8 cellular contexts compared by ENCODE assay signal in the genomic region with DNA sequence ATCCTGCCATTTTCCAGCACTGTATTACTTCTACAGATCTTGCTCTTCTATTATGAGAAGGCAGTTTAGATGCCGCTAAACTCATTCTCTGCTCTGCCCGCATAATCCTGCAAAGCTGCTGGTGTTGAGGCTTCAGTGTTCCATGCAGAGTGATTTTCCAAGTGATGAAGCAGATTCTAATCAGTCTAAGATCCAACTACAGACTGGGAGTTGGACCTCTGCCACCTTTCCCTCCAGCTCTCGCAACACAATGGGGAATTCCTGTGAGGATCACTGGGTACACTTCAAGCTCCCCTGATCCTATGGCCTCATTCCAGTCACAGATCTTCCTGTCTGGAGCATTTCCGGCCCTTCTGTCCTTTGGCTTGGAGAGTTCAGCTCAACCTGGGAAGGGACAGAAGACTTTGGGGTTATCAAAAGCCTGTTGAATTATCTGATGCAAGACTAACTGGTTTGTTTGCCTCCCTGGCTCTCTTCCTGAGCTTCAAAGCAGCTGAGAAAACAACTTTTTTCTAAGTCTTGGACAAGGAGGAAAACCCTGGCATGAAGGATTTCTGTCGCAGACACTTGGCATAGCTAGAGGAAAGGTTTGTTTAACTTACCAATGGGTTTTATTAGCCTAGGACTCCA.
DNase-seq lines count a peak whose midpoint lies in the region; ATAC-seq and TF ChIP-seq lines count a peak whose summit lies in the region.

No MANE protein-coding gene starts in this region.

- CTCF ChIA-PET in HEK293T (lab: Yijun Ruan, JAX), result no interaction called here

- H3K9me3 ChIP-seq in tibial artery, result peaks cover 0 to 10% (median 0%) of the 10 kb centered on the region in 3 donors

- H3K4me3 ChIP-seq in astrocyte of the cerebellum (ENCODE audit: low read depth, low read length) (no peak overlapping the region), tibial artery (no peak overlapping the region)

- in situ Hi-C loops in astrocyte of the cerebellum (cut with HindIII; ENCODE audit: low sequenced_read_pairs), result no loop called here

- intact Hi-C loops in left colon (cut with DNase I, micrococcal nuclease), result no loop called here
- intact Hi-C loops in tibial artery (cut with DNase I; ENCODE audit: low total_unique reads), result no loop called here

- H3K4me3 Mint-ChIP-seq in stimulated activated naive CD8-positive, alpha-beta T cell treated with anti-CD3 and anti-CD28 coated beads, Interleukin-15, amount 100 ng/mL, for 72 hours, result no peak overlapping the region

- H3K27ac Mint-ChIP-seq in stimulated activated naive CD8-positive, alpha-beta T cell treated with anti-CD3 and anti-CD28 coated beads, Interleukin-15, amount 100 ng/mL, for 72 hours, result peak overlapping the region in 1 of 2 donors; percentile 43

- peaks cover 14 to 23% of the 10 kb centered on the region in 2 donors for H3K9me3 Mint-ChIP-seq in stimulated activated naive CD8-positive, alpha-beta T cell treated with anti-CD3 and anti-CD28 coated beads, Interleukin-15, amount 100 ng/mL, for 72 hours

- no peaks in the 10 kb centered on the region for H3K27me3 Mint-ChIP-seq in stimulated activated naive CD8-positive, alpha-beta T cell treated with anti-CD3 and anti-CD28 coated beads, Interleukin-15, amount 100 ng/mL, for 72 hours

- POLR2A ChIA-PET in HEK293T (lab: Yijun Ruan, JAX), result no interaction called here

- H3K27ac ChIP-seq in tibial artery, result peak overlapping the region; percentile 82 to 86

- H3K4me1 ChIP-seq in tibial artery, result peaks cover 0 to 36% (median 26%) of the 10 kb centered on the region in 4 donors

- peak; percentile 82 for DNase-seq in HT1080 (ENCODE audit: low read depth)
- peak; percentile 70 for DNase-seq in astrocyte of the cerebellum (ENCODE audit: low read depth)
- DNase-seq in left colon, result peak; percentile 51 to 59
- peak; percentile 73 to 81 for DNase-seq in tibial artery
- no peak for DNase-seq in HEK293T (ENCODE audit: extremely low spot score)
- DNase-seq in stimulated activated naive CD8-positive, alpha-beta T cell treated with anti-CD3 and anti-CD28 coated beads, Interleukin-15, amount 100 ng/mL, for 72 hours, result no peak
- no peak for DNase-seq in HUDEP-2 (lab: John Stamatoyannopoulos, UW; ENCODE audit: unreplicated experiment in 76 of 76)

- no peaks in the 10 kb centered on the region for H3K27me3 ChIP-seq in tibial artery

- ATAC-seq in left colon, result peak; percentile 90
- ATAC-seq in stimulated activated naive CD8-positive, alpha-beta T cell treated with anti-CD3 and anti-CD28 coated beads, Interleukin-15, amount 100 ng/mL, for 72 hours, result no peak
- ATAC-seq in HG03139 (IDR thresholded peaks at IDR 0.05; ENCODE audit: unreplicated experiment), result no peak

- peaks cover 5% of the 10 kb centered on the region for H3K4me1 Mint-ChIP-seq in stimulated activated naive CD8-positive, alpha-beta T cell treated with anti-CD3 and anti-CD28 coated beads, Interleukin-15, amount 100 ng/mL, for 72 hours

- no peak for TF ChIP-seq CTCF in astrocyte of the cerebellum (IDR thresholded peaks at IDR 0.05; ENCODE audit: low read depth, low read length, missing control alignments)
- TF ChIP-seq CTCF in tibial artery (IDR thresholded peaks at IDR 0.05), result no peak

- no peaks in the 10 kb centered on the region for H3K36me3 ChIP-seq in tibial artery

TF ChIP-seq in HEK293T, 16 proteins besides CTCF, POLR2A, EP300 and RAD21:
- TF ChIP-seq PKNOX1 (IDR thresholded peaks at IDR 0.05), result no peak
- TF ChIP-seq L3MBTL2 (conservative IDR thresholded peaks at IDR 0.05), result no peak
- no peak for TF ChIP-seq LEF1 (IDR thresholded peaks at IDR 0.05; ENCODE audit: borderline replicate concordance)
- no peak for TF ChIP-seq CTBP1 (IDR thresholded peaks at IDR 0.05; ENCODE audit: borderline replicate concordance)
- no peak for TF ChIP-seq NFRKB (IDR thresholded peaks at IDR 0.05)
- TF ChIP-seq ARNT (IDR thresholded peaks at IDR 0.05), result no peak
- no peak for TF ChIP-seq TARDBP (IDR thresholded peaks at IDR 0.05)
- TF ChIP-seq FOXM1 (IDR thresholded peaks at IDR 0.05; ENCODE audit: borderline replicate concordance), result no peak
- TF ChIP-seq ELF4 (IDR thresholded peaks at IDR 0.05), result no peak

Comparison
In these comparisons a context has a peak if more than half of its experiments do, and no peak if none do; other contexts are left out.
1. DNase-seq: peak in HT1080 (single experiment), astrocyte of the cerebellum (single experiment), left colon (2 of 2) and tibial artery (2 of 2); none in HEK293T (single experiment), stimulated activated naive CD8-positive, alpha-beta T cell treated with anti-CD3 and anti-CD28 coated beads, Interleukin-15, amount 100 ng/mL, for 72 hours (0 of 2) and HUDEP-2 (0 of 76).